In genomic region chr9:20087481-20087880, GRCh38 we compare ENCODE assay signal across 15 cellular contexts.
"Had no signal": no experiment of that assay in that cellular context is flagged by ENCODE, and none has a peak within 500 bp of the region (broad histone marks: within the 10 kb centered on the region; RNA-seq: fewer than 3 reads in every experiment).

No MANE protein-coding gene starts in this region.

- H3K4me3 ChIP-seq: gastroesophageal sphincter, heart left ventricle, left ventricle myocardium inferior, suprapubic skin had no signal

- H3K36me3 ChIP-seq: gastroesophageal sphincter, heart left ventricle, left ventricle myocardium inferior, suprapubic skin had no signal

- H3K27me3 ChIP-seq: gastroesophageal sphincter, heart left ventricle, suprapubic skin had no signal

- H3K9me3 ChIP-seq: suprapubic skin had no signal

- H3K4me1 ChIP-seq: gastroesophageal sphincter, heart left ventricle, left ventricle myocardium inferior, suprapubic skin had no signal

- DNase-seq: activated B cell treated with CpG ODN at 0.5 μM for 24 hours; activated CD4-positive, alpha-beta memory T cell treated with anti-CD3 and anti-CD28 coated beads, Interleukin-2, amount 10 ng/mL, durations not matched to agents 7 days and 5 days; activated CD4-positive, alpha-beta T cell treated with anti-CD3 and anti-CD28 coated beads for 48 hours; activated CD8-positive, alpha-beta memory T cell treated with anti-CD3 and anti-CD28 coated beads, Interleukin-2, amount 10 ng/mL, durations not matched to agents 7 days and 5 days; cortex of kidney; heart left ventricle; kidney glomerular epithelial cell; left ventricle myocardium inferior; mammary epithelial cell; stimulated activated CD4-positive, alpha-beta T cell treated with anti-CD3 and anti-CD28 coated beads, Interleukin-2, amount 100 ng/mL, for 24 hours; T-cell; trophoblast cell had no signal

- H3K27ac ChIP-seq: gastroesophageal sphincter, heart left ventricle, left ventricle myocardium inferior, suprapubic skin had no signal

- FAIRE-seq: endometrium had no signal
